Comparison of ENCODE assay signal across 16 cellular contexts in the genomic region with DNA sequence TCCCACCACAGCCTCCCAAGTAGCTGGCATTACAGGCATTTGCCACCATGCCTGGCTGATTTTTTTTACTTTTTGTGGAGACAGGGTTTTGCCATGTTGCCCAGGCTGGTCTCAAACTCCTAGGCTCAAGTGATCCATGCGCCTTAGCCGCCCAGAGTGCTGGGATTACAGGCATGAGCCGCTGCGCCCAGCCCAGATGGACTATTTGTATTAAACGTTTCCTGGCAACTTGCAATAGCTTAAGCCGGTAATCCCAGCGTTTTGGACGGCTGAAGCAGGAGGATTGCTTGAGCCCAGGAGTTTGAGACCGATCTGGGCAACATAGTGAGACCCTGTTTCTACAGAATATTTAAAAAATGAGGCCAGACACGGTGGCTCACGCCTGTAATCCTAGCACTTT. TPM values are rescaled to one million over a fixed set of nuclear protein-coding genes. Genes with fewer than 3 reads are reported as not detected.
DNase-seq lines count a peak whose midpoint lies in the region; ATAC-seq and TF ChIP-seq lines count a peak whose summit lies in the region.
"Had no signal": no experiment of that assay in that cellular context is flagged by ENCODE, and none has a peak within 500 bp of the region (broad histone marks: within the 10 kb centered on the region; RNA-seq: fewer than 3 reads in every experiment).

No MANE protein-coding gene starts in this region.

- H3F3A ChIP-seq in GM23338 (replicated peaks; ENCODE audit: low read depth) = 0 out of 2 replicates have a peak, but pooled peaks cover 6% of the 10 kb centered on the region

- TF ChIP-seq CTCF in GM23338 (conservative IDR thresholded peaks at IDR 0.05; ENCODE audit: low read depth in 2 of 2) = no peak

- H3K36me3 ChIP-seq in BLaER1 (peaks cover 49% of the 10 kb centered on the region), GM23338 (ENCODE audit: insufficient read depth) (no peaks in the 10 kb centered on the region), SJCRH30 (peaks cover 34% of the 10 kb centered on the region)

- DNase-seq in GM23338 (ENCODE audit: low spot score) (no peak), mesenteric fat pad (ENCODE audit: low spot score) (peak; percentile 69), SJCRH30 (no peak), NCI-H146 treated with DMSO at 0.1 percent for 48 hours (lab: John Stamatoyannopoulos, UW; ENCODE audit: unreplicated experiment) (no peak), EL (no peak)
- DNase-seq: DMS53, HCEC 1CT, KBM-7, MV-4-11, NCI-H1417, NCI-H2029 treated with DMSO at 0.1 percent for 48 hours, NCI-H2171 treated with DMSO at 0.1 percent for 48 hours, NCI-H446 treated with DMSO at 0.1 percent for 48 hours had no signal

- no peak overlapping the region for H3K4me3 Mint-ChIP-seq in GM23338
- peak overlapping the region; percentile 11 for H3K4me3 Mint-ChIP-seq in activated T-helper 17 cell treated with anti-CD3 and anti-CD28 coated beads, Interleukin-2, amount 50 U/mL, for 72 hours

- peaks cover 50% of the 10 kb centered on the region for H3K36me3 Mint-ChIP-seq in GM23338 (ENCODE audit: low read depth)
- H3K36me3 Mint-ChIP-seq in activated T-helper 17 cell treated with anti-CD3 and anti-CD28 coated beads, Interleukin-2, amount 50 U/mL, for 72 hours (ENCODE audit: low read depth) = peaks cover 52% of the 10 kb centered on the region

- H3K4me3 ChIP-seq in BLaER1 (no peak overlapping the region), GM23338 (no peak overlapping the region), SJCRH30 (no peak overlapping the region)
- H3K4me3 ChIP-seq: SK-N-MC had no signal

- ATAC-seq in GM23338 = no peak
- no peak for ATAC-seq in activated T-helper 17 cell treated with anti-CD3 and anti-CD28 coated beads, Interleukin-2, amount 50 U/mL, for 72 hours (replicated peaks)

- H3K9me3 ChIP-seq in BLaER1 (0 out of 2 replicates have a peak, but pooled peaks cover 4% of the 10 kb centered on the region), SJCRH30 (replicated peaks) (no peaks in the 10 kb centered on the region)

- H3K9me2 ChIP-seq in GM23338 (ENCODE audit: insufficient read depth) = no peaks in the 10 kb centered on the region

- H2AFZ ChIP-seq in GM23338 = no peak overlapping the region

- H3K4me1 Mint-ChIP-seq in GM23338 = peaks cover 13% of the 10 kb centered on the region; the same call in 1 of the 3 replicates
- H3K4me1 Mint-ChIP-seq in activated T-helper 17 cell treated with anti-CD3 and anti-CD28 coated beads, Interleukin-2, amount 50 U/mL, for 72 hours = peaks cover 25% of the 10 kb centered on the region

- H3K27me3 Mint-ChIP-seq in GM23338 (ENCODE audit: insufficient read depth, low read depth, poor library complexity) = peaks cover 5% of the 10 kb centered on the region
- H3K27me3 Mint-ChIP-seq in activated T-helper 17 cell treated with anti-CD3 and anti-CD28 coated beads, Interleukin-2, amount 50 U/mL, for 72 hours = no peaks in the 10 kb centered on the region

- H4K20me1 ChIP-seq in BLaER1 = peaks cover 95% of the 10 kb centered on the region
- peaks cover 73% of the 10 kb centered on the region for H4K20me1 ChIP-seq in GM23338 (replicated peaks; ENCODE audit: insufficient read depth)

- H3K9me3 Mint-ChIP-seq in GM23338 = peaks cover 12% of the 10 kb centered on the region; the same call in 2 of the 3 replicates
- H3K9me3 Mint-ChIP-seq in activated T-helper 17 cell treated with anti-CD3 and anti-CD28 coated beads, Interleukin-2, amount 50 U/mL, for 72 hours = no peaks in the 10 kb centered on the region

- no peaks in the 10 kb centered on the region for H3K27me3 ChIP-seq in BLaER1
- no peaks in the 10 kb centered on the region for H3K27me3 ChIP-seq in GM23338 (ENCODE audit: insufficient read depth)
- no peaks in the 10 kb centered on the region for H3K27me3 ChIP-seq in SJCRH30

- H3K27ac Mint-ChIP-seq in GM23338 = no peak overlapping the region
- H3K27ac Mint-ChIP-seq in activated T-helper 17 cell treated with anti-CD3 and anti-CD28 coated beads, Interleukin-2, amount 50 U/mL, for 72 hours = peak overlapping the region; percentile 62

- H3K4me2 ChIP-seq in BLaER1 (peak overlapping the region; percentile 43; the same call in 1 of the 2 replicates), GM23338 (no peak overlapping the region)

- peaks cover 100% of the 10 kb centered on the region for H3K79me2 ChIP-seq in GM23338 (replicated peaks; ENCODE audit: insufficient read depth)

- H3K27ac ChIP-seq in BLaER1 (no peak overlapping the region), GM23338 (ENCODE audit: low read depth) (0 out of 2 replicates have a peak overlapping the region, but pooled peaks have one; percentile 30), SJCRH30 (no peak overlapping the region)
- H3K27ac ChIP-seq: SK-N-MC had no signal

- peaks cover 53% of the 10 kb centered on the region for H3K4me1 ChIP-seq in BLaER1
- no peaks in the 10 kb centered on the region for H3K4me1 ChIP-seq in GM23338 (ENCODE audit: insufficient read depth)
- no peaks in the 10 kb centered on the region for H3K4me1 ChIP-seq in SJCRH30

- H3K9ac ChIP-seq in BLaER1 = no peak overlapping the region

TF ChIP-seq in GM23338, 12 proteins besides CTCF, POLR2A, EP300 and RAD21 (continues in another document):
- TF ChIP-seq NANOG (IDR thresholded peaks at IDR 0.05; ENCODE audit: borderline replicate concordance) (no peak), ZNF331 (CRISPR knock-in tag; IDR thresholded peaks at IDR 0.05; ENCODE audit: low read depth) (no peak), ZNF114 (CRISPR knock-in tag; IDR thresholded peaks at IDR 0.05) (no peak), STAT1 (IDR thresholded peaks at IDR 0.05; ENCODE audit: unreplicated experiment) (no peak), POLR2AphosphoS5 (IDR thresholded peaks at IDR 0.05; ENCODE audit: low read depth) (no peak)
- TF ChIP-seq, protein P1, sequence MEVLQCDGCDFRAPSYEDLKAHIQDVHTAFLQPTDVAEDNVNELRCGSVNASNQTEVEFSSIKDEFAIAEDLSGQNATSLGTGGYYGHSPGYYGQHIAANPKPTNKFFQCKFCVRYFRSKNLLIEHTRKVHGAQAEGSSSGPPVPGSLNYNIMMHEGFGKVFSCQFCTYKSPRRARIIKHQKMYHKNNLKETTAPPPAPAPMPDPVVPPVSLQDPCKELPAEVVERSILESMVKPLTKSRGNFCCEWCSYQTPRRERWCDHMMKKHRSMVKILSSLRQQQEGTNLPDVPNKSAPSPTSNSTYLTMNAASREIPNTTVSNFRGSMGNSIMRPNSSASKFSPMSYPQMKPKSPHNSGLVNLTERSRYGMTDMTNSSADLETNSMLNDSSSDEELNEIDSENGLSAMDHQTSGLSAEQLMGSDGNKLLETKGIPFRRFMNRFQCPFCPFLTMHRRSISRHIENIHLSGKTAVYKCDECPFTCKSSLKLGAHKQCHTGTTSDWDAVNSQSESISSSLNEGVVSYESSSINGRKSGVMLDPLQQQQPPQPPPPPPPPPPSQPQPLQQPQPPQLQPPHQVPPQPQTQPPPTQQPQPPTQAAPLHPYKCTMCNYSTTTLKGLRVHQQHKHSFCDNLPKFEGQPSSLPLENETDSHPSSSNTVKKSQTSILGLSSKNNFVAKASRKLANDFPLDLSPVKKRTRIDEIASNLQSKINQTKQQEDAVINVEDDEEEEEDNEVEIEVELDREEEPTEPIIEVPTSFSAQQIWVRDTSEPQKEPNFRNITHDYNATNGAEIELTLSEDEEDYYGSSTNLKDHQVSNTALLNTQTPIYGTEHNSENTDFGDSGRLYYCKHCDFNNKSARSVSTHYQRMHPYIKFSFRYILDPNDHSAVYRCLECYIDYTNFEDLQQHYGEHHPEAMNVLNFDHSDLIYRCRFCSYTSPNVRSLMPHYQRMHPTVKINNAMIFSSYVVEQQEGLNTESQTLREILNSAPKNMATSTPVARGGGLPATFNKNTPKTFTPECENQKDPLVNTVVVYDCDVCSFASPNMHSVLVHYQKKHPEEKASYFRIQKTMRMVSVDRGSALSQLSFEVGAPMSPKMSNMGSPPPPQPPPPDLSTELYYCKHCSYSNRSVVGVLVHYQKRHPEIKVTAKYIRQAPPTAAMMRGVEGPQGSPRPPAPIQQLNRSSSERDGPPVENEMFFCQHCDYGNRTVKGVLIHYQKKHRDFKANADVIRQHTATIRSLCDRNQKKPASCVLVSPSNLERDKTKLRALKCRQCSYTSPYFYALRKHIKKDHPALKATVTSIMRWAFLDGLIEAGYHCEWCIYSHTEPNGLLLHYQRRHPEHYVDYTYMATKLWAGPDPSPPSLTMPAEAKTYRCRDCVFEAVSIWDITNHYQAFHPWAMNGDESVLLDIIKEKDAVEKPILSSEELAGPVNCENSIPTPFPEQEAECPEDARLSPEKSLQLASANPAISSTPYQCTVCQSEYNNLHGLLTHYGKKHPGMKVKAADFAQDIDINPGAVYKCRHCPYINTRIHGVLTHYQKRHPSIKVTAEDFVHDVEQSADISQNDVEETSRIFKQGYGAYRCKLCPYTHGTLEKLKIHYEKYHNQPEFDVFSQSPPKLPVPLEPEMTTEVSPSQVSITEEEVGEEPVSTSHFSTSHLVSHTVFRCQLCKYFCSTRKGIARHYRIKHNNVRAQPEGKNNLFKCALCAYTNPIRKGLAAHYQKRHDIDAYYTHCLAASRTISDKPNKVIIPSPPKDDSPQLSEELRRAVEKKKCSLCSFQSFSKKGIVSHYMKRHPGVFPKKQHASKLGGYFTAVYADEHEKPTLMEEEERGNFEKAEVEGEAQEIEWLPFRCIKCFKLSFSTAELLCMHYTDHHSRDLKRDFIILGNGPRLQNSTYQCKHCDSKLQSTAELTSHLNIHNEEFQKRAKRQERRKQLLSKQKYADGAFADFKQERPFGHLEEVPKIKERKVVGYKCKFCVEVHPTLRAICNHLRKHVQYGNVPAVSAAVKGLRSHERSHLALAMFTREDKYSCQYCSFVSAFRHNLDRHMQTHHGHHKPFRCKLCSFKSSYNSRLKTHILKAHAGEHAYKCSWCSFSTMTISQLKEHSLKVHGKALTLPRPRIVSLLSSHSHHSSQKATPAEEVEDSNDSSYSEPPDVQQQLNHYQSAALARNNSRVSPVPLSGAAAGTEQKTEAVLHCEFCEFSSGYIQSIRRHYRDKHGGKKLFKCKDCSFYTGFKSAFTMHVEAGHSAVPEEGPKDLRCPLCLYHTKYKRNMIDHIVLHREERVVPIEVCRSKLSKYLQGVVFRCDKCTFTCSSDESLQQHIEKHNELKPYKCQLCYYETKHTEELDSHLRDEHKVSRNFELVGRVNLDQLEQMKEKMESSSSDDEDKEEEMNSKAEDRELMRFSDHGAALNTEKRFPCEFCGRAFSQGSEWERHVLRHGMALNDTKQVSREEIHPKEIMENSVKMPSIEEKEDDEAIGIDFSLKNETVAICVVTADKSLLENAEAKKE (CRISPR knock-in tag; IDR thresholded peaks at IDR 0.05) = no peak

RNA-seq across cellular contexts. Expression of a gene that starts 18.4 kb away (rescaled TPM):
- 97.7 and 113 TPM in 2 replicates for total RNA-seq in GM23338 (2014; rRNA removed; shearing (Covaris generic))
- polyA plus RNA-seq in GM23338 (2016; fragmentation: Nextera tagmentation; extraction: Ambion mirVana) = 192 and 207 TPM in 2 replicates
- total RNA-seq in activated T-helper 17 cell treated with anti-CD3 and anti-CD28 coated beads, Interleukin-2, amount 50 U/mL, for 72 hours = 10 to 100 TPM; 52.5 to 90.0 TPM
- 71.8 TPM for total RNA-seq in mesenteric fat pad
- 50.4 and 57.9 TPM in 2 replicates for total RNA-seq in SJCRH30 (2014; rRNA removed; shearing (Covaris generic))
